In the genomic region with DNA sequence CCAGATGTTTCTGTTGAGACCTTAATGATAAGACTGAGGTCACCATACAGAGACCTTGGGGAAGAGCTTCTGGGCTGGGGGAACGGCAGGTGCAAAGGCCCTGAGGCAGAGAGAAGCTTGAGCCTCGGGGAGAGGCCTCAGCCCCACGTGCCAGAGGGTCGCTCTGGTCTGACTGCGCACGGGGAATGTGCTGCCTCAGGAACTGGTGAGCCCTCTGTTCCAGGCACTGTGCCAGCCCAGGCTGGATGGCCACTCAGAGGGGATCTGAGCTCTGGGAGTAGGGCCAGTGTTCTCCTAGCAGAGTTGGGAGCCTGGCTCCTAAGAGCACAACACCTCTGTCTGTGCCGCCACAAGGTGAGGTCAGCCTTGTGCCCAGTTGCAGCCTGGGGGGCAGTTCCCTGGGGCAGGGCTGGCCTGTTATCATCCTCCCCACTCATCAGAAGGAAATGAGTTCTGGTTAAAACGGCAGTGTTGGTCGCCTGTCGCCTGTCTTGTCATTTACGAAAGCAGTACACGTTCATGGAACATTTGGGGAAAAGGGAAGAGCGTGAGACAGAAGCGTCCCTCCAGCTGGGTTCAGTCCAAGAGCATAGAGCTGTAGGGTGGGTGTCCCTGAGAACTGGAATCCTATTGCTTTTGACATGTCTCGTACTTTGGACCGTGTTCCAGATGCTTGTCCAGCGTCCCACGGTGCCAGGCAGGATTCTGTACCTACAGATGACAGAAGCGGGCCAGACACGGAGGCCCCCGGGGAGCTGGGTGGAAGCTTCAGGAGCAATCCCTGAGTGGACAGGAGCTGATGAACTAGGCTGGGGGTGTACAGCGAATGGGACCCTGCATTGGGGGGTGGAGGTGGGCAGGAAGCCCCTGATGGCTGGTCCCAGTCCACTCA, we compare ENCODE assay signal across 11 cellular contexts. TPM values are rescaled to one million over a fixed set of nuclear protein-coding genes. Genes with fewer than 3 reads are reported as not detected.
A peak's percentile ranks its signal among the peaks of the same experiment; 100 is the strongest.
DNase-seq lines count a peak whose midpoint lies in the region; TF ChIP-seq lines count a peak whose summit lies in the region.
"Had no signal": no experiment of that assay in that cellular context is flagged by ENCODE, and none has a peak within 500 bp of the region (broad histone marks: within the 10 kb centered on the region; RNA-seq: fewer than 3 reads in every experiment).

No MANE protein-coding gene starts in this region.

- TF ChIP-seq CTCF in ascending aorta (IDR thresholded peaks at IDR 0.05), result no peak
- no peak for TF ChIP-seq CTCF in spleen (IDR thresholded peaks at IDR 0.05 in 8 of 11, conservative IDR thresholded peaks at IDR 0.05 in 3 of 11)

- no peak overlapping the region for H3K4me3 ChIP-seq in ascending aorta
- no peak overlapping the region for H3K4me3 ChIP-seq in spleen

- H3K36me3 ChIP-seq in ascending aorta, result no peaks in the 10 kb centered on the region
- H3K36me3 ChIP-seq in spleen, result peaks cover 0 to 28% (median 0%) of the 10 kb centered on the region in 6 donors

- no peak for TF ChIP-seq POLR2A in spleen (IDR thresholded peaks at IDR 0.05)

- H3K27me3 ChIP-seq in ascending aorta (no peaks in the 10 kb centered on the region), spleen (replicated peaks in 1 of 7) (no peaks in the 10 kb centered on the region)

- DNase-seq in HK-2 (ENCODE audit: unreplicated experiment) (peak; percentile 47), ascending aorta (ENCODE audit: low spot score in 2 of 2) (no peak), inferior parietal cortex (ENCODE audit: extremely low spot score) (peak; percentile 24), spleen (peak; percentile 84), HEK293T (ENCODE audit: extremely low spot score) (no peak), NCI-H82 (lab: John Stamatoyannopoulos, UW) (no peak), GDM1 (lab: John Stamatoyannopoulos, UW) (no peak)
- no peak for DNase-seq in stimulated activated naive CD4-positive, alpha-beta T cell treated with Interleukin-2 at 50 U/mL for 16 hours (lab: John Stamatoyannopoulos, UW)
- DNase-seq: activated gamma-delta T cell treated with Interleukin-2 at 50 U/mL for 16 hours; NK-92 treated with Interleukin-12 subunit alpha and Interleukin-12 subunit beta, amount 100 ng/mL, for 24 hours had no signal

- WGBS in spleen, 5 donors, result 57 to 76% (median 64%) methylated on average over 16 to 22 of the region's 22 CpGs

- H3K4me1 ChIP-seq in ascending aorta (peaks cover 38 to 64% of the 10 kb centered on the region in 2 donors), spleen (peaks cover 63 to 95% (median 88%) of the 10 kb centered on the region in 6 donors)

- CTCF ChIA-PET in HEK293T (lab: Yijun Ruan, JAX), result no interaction called here

- POLR2A ChIA-PET in HEK293T (lab: Yijun Ruan, JAX), result no interaction called here

- H3K27ac ChIP-seq in ascending aorta, result peak overlapping the region; percentile 15 to 43
- peak overlapping the region in 7 of 8 donors; percentile 70 to 94 (median 91) for H3K27ac ChIP-seq in spleen
- H3K27ac ChIP-seq: VCaP had no signal

- H3K9me3 ChIP-seq in ascending aorta (no peaks in the 10 kb centered on the region), spleen (no peaks in the 10 kb centered on the region)

- intact Hi-C loops in ascending aorta (cut with DNase I) (loop anchor here (10.0 kb wide), 1 partner anchor 1101 kb away; the partner anchor contains the start of gene MAFK), spleen (cut with DNase I; ENCODE audit: low total_unique reads) (no loop called here)

TF ChIP-seq in HEK293T, 16 proteins besides CTCF, POLR2A, EP300 and RAD21:
- TF ChIP-seq BHLHE40 (IDR thresholded peaks at IDR 0.05; ENCODE audit: borderline replicate concordance) (no peak), NFRKB (IDR thresholded peaks at IDR 0.05) (no peak), ELF4 (IDR thresholded peaks at IDR 0.05) (no peak), LEF1 (IDR thresholded peaks at IDR 0.05; ENCODE audit: borderline replicate concordance) (no peak), L3MBTL2 (conservative IDR thresholded peaks at IDR 0.05) (no peak), FOXK2 (IDR thresholded peaks at IDR 0.05) (no peak), HDGF (IDR thresholded peaks at IDR 0.05; ENCODE audit: borderline replicate concordance) (no peak), CTBP1 (IDR thresholded peaks at IDR 0.05; ENCODE audit: borderline replicate concordance) (no peak), TARDBP (IDR thresholded peaks at IDR 0.05) (no peak), SP1 (IDR thresholded peaks at IDR 0.05) (no peak), FOXM1 (IDR thresholded peaks at IDR 0.05; ENCODE audit: borderline replicate concordance) (no peak), ZNF384 (IDR thresholded peaks at IDR 0.05) (no peak)
- TF ChIP-seq, protein P1, sequence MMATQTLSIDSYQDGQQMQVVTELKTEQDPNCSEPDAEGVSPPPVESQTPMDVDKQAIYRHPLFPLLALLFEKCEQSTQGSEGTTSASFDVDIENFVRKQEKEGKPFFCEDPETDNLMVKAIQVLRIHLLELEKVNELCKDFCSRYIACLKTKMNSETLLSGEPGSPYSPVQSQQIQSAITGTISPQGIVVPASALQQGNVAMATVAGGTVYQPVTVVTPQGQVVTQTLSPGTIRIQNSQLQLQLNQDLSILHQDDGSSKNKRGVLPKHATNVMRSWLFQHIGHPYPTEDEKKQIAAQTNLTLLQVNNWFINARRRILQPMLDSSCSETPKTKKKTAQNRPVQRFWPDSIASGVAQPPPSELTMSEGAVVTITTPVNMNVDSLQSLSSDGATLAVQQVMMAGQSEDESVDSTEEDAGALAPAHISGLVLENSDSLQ (IDR thresholded peaks at IDR 0.05), result no peak

RNA-seq across cellular contexts. Expression of gene TTYH3, which starts 4.3 kb away (rescaled TPM):
- total RNA-seq in ascending aorta, result 70.5 TPM
- 100 to 1,000 TPM in 2 of 7 donors, 10 to 100 TPM in 5; 62.6 to 158 (median 86.0) TPM for total RNA-seq in spleen
- 10 to 100 TPM; 11.9 to 33.0 (median 13.1) TPM for polyA plus RNA-seq in spleen

RNA-seq across cellular contexts. Expression of gene AMZ1, which starts 51.9 kb away (rescaled TPM):
- not detected for total RNA-seq in ascending aorta
- total RNA-seq in spleen, result 1 to 10 TPM in 6 of 7 donors, under 1 TPM in 1; 0.97 to 3.4 (median 1.9) TPM
- polyA plus RNA-seq in spleen, result 1 to 10 TPM in 1 of 3 donors, under 1 TPM in 2; 0.20 to 1.6 (median 0.57) TPM

Comparison
In these comparisons a context has a peak if more than half of its experiments do, and no peak if none do; other contexts are left out.
1. DNase-seq: peak in HK-2 (single experiment), inferior parietal cortex (single experiment) and spleen (single experiment); none in ascending aorta (0 of 2), stimulated activated naive CD4-positive, alpha-beta T cell treated with Interleukin-2 at 50 U/mL for 16 hours (single experiment), HEK293T (single experiment), NCI-H82 (single experiment) and GDM1 (single experiment).